In the genomic region with DNA sequence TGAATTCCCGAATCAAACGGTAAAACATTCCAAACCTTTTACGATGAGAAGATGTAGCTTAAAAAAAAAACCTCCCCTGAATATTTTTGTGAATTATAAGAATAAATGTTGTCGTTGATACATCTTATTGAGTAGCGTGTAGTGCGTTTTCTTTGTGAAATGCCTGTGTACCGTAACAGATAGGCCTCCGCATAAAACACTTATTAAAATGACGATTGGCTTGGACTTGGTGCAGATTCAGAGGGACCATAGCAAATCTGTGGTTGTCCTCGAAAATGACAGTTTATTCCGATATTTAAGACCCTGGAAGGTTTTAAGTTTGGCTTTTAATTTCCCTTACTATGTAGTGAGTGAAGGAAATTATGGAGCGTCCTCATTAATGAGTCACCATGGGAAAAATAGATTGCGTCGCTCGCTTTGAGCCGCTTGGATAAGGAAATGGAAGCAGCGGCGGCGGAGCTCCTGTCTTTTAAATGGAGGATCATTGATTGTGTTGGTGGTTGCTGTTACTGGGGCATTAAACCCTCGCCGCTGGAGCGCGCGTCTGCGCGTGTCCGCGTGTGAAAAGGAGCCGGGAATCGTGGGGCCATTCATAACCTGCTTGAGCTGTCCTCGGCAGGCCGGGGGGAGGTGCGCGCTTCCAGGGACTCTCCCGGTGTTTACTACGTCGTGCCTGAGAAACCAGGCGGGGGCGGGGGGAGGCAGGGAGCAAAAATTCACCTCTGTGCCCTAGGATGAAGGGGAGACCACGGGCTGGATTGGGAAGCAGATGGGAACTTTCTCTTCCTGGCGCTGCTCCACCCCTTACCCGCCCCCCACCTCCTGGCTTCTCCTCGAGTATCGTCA, we compare ENCODE assay signal across 8 cellular contexts. TPM values are rescaled to one million over a fixed set of nuclear protein-coding genes. Genes with fewer than 3 reads are reported as not detected.
DNase-seq lines count a peak whose midpoint lies in the region; ATAC-seq and TF ChIP-seq lines count a peak whose summit lies in the region.

No MANE protein-coding gene starts in this region.

- peak overlapping the region; percentile 85 for H2AFZ ChIP-seq in osteoblast (ENCODE audit: low read length)

- no peaks in the 10 kb centered on the region for H3K36me3 Mint-ChIP-seq in activated naive CD8-positive, alpha-beta T cell

- ATAC-seq in Right ventricle myocardium inferior (peak; percentile 21), GM19397 (IDR thresholded peaks at IDR 0.05; ENCODE audit: unreplicated experiment) (no peak)

- peak overlapping the region; percentile 95 for H3K4me3 Mint-ChIP-seq in activated naive CD8-positive, alpha-beta T cell

- H3K4me3 ChIP-seq in NB4 (ENCODE audit: low read depth, low read length) (peak overlapping the region; percentile 99), osteoblast (ENCODE audit: insufficient read depth, low read length) (peak overlapping the region; percentile 76), tibial nerve (peak overlapping the region; percentile 74 to 99 (median 82))

- no peaks in the 10 kb centered on the region for H3K27me3 Mint-ChIP-seq in activated naive CD8-positive, alpha-beta T cell

- H3K9me3 Mint-ChIP-seq in activated naive CD8-positive, alpha-beta T cell (ENCODE audit: low read depth) = no peaks in the 10 kb centered on the region

- peak; percentile 36 for TF ChIP-seq POLR2A in NB4 (IDR thresholded peaks at IDR 0.05; ENCODE audit: extremely low read depth, insufficient read length)
- peak; percentile 32 to 78 for TF ChIP-seq POLR2A in tibial nerve (IDR thresholded peaks at IDR 0.05)

- peak overlapping the region; percentile 100 for H3K4me2 ChIP-seq in osteoblast (ENCODE audit: insufficient read depth, low read length)

- peak overlapping the region; percentile 93 for H3K27ac Mint-ChIP-seq in activated naive CD8-positive, alpha-beta T cell

- TF ChIP-seq CTCF in NB4 (IDR thresholded peaks at IDR 0.05; ENCODE audit: low read depth, low read length) (no peak), osteoblast (IDR thresholded peaks at IDR 0.05; ENCODE audit: extremely low read depth, low read depth, low read length) (no peak), tibial nerve (IDR thresholded peaks at IDR 0.05) (peak in 1 of 5 experiments; percentile 19)

- H3K4me1 ChIP-seq in osteoblast (ENCODE audit: insufficient read depth, low read length) = peaks cover 32% of the 10 kb centered on the region
- H3K4me1 ChIP-seq in tibial nerve = peaks cover 0 to 66% (median 38%) of the 10 kb centered on the region in 4 donors

- intact Hi-C loops in Right ventricle myocardium inferior (cut with DNase I) = loop anchor here (5.0 kb wide), 1 partner anchor 38 kb away; no protein-coding TSS in a partner anchor

- H3K36me3 ChIP-seq in osteoblast (ENCODE audit: insufficient read depth, low read length) (no peaks in the 10 kb centered on the region), tibial nerve (no peaks in the 10 kb centered on the region)

- H4K20me1 ChIP-seq in osteoblast (ENCODE audit: insufficient read depth, low read length) = peaks cover 17% of the 10 kb centered on the region

- peaks cover 71% of the 10 kb centered on the region for H3K79me2 ChIP-seq in osteoblast (ENCODE audit: insufficient read depth, low read length)

- peaks cover 48% of the 10 kb centered on the region for H3K4me1 Mint-ChIP-seq in activated naive CD8-positive, alpha-beta T cell (ENCODE audit: low read depth)

- H3K27me3 ChIP-seq in osteoblast (ENCODE audit: insufficient read depth, low read length) (no peaks in the 10 kb centered on the region), tibial nerve (no peaks in the 10 kb centered on the region)

- peak in 1 of 2 donors; percentile 91 for TF ChIP-seq EP300 in tibial nerve (IDR thresholded peaks at IDR 0.05)

- H3K27ac ChIP-seq in osteoblast (ENCODE audit: low read depth, low read length) (peak overlapping the region; percentile 94), tibial nerve (peak overlapping the region; percentile 94 to 99 (median 98))

- DNase-seq in EH (ENCODE audit: low read depth) = peak; percentile 91
- DNase-seq in NB4 (ENCODE audit: low read depth) = peak; percentile 83
- peak; percentile 85 for DNase-seq in SK-N-DZ (ENCODE audit: low spot score)
- DNase-seq in Right ventricle myocardium inferior (ENCODE audit: missing footprints) = peak; percentile 92
- peak; percentile 78 for DNase-seq in osteoblast (ENCODE audit: insufficient read length, low spot score, missing footprints)
- DNase-seq in tibial nerve (ENCODE audit: low spot score in 2 of 2) = peak; percentile 73 to 86

- H3K9me3 ChIP-seq in osteoblast (ENCODE audit: low read depth, low read length) (no peaks in the 10 kb centered on the region), tibial nerve (no peaks in the 10 kb centered on the region)

- WGBS in tibial nerve, 2 donors = 0 to 1% methylated on average over 44 of the region's 44 CpGs

RNA-seq across cellular contexts. Expression of a gene that starts 1.6 kb away (rescaled TPM):
- 3.6 and 5.6 TPM in 2 replicates for polyA plus RNA-seq in SK-N-DZ (2014; cell fraction: cytosol; rRNA removed)
- 5.1 and 21.4 TPM in 2 replicates for polyA plus RNA-seq in SK-N-DZ (2014; cell fraction: nucleus; rRNA removed)
- total RNA-seq in Right ventricle myocardium inferior (21.4 TPM), osteoblast (21.0 and 24.8 TPM in 2 replicates), tibial nerve (10 to 100 TPM; 67.9 to 87.0 (median 77.8) TPM)

RNA-seq across cellular contexts. Expression of a gene that starts 41.7 kb away (rescaled TPM):
- 4.9 and 5.8 TPM in 2 replicates for polyA plus RNA-seq in SK-N-DZ (2014; cell fraction: cytosol; rRNA removed)
- polyA plus RNA-seq in SK-N-DZ (2014; cell fraction: nucleus; rRNA removed) = 4.3 and 5.5 TPM in 2 replicates
- total RNA-seq in Right ventricle myocardium inferior = 6.2 TPM
- total RNA-seq in osteoblast = 1.1 and 1.5 TPM in 2 replicates
- 1 to 10 TPM; 1.1 to 2.5 (median 1.4) TPM for total RNA-seq in tibial nerve
